In genomic region chrX:56978172-56978571, GRCh38 we compare ENCODE assay signal across 8 cellular contexts.
DNase-seq lines count a peak whose midpoint lies in the region; ATAC-seq and TF ChIP-seq lines count a peak whose summit lies in the region.

No MANE protein-coding gene starts in this region.

- peak; percentile 66 for TF ChIP-seq CTCF in OCI-LY3 (IDR thresholded peaks at IDR 0.05; ENCODE audit: low read depth, low read length)

- H4K20me1 ChIP-seq in OCI-LY3 (ENCODE audit: insufficient read depth, low read length), result no peaks in the 10 kb centered on the region

- H3K9ac ChIP-seq in OCI-LY3 (ENCODE audit: low read length) (no peak overlapping the region), adipocyte (ENCODE audit: low read length) (no peak overlapping the region)

- no peak overlapping the region for H2AFZ ChIP-seq in OCI-LY3 (ENCODE audit: low read depth, low read length)

- peak; percentile 25 for DNase-seq in SIG-M5 treated with dmso at 0.1 percent for 504 hours (lab: John Stamatoyannopoulos, UW; ENCODE audit: unreplicated experiment)
- DNase-seq in SIG-M5 (lab: John Stamatoyannopoulos, UW), result no peak
- DNase-seq in adipocyte (ENCODE audit: low read depth), result peak; percentile 58
- DNase-seq in iPS DF 19.7 (ENCODE audit: low read depth, low spot score), result peak; percentile 9
- DNase-seq in stimulated activated CD4-positive, alpha-beta T cell treated with anti-CD3 and anti-CD28 coated beads, Interleukin-4, amount 100 ng/mL, for 24 hours, result peak; percentile 34

- ATAC-seq in GM21390 (IDR thresholded peaks at IDR 0.05; ENCODE audit: unreplicated experiment) (peak; percentile 94), HG03571 (IDR thresholded peaks at IDR 0.05; ENCODE audit: unreplicated experiment) (peak; percentile 92)

- H3K4me1 ChIP-seq in OCI-LY3 (ENCODE audit: low read length), result peaks cover 11% of the 10 kb centered on the region
- H3K4me1 ChIP-seq in adipocyte (ENCODE audit: control insufficient read depth, insufficient read depth, low read length), result no peaks in the 10 kb centered on the region

- H3K4me2 ChIP-seq in OCI-LY3 (ENCODE audit: low read length), result no peak overlapping the region

- no peaks in the 10 kb centered on the region for H3K9me3 ChIP-seq in OCI-LY3 (ENCODE audit: insufficient read depth, low read length)
- no peaks in the 10 kb centered on the region for H3K9me3 ChIP-seq in adipocyte (ENCODE audit: control insufficient read depth, low read length)

- H3K27ac ChIP-seq in OCI-LY3 (ENCODE audit: low read length), result no peak overlapping the region

- no peaks in the 10 kb centered on the region for H3K27me3 ChIP-seq in OCI-LY3 (ENCODE audit: low read depth, low read length)
- peaks cover 5% of the 10 kb centered on the region for H3K27me3 ChIP-seq in adipocyte (replicated peaks; ENCODE audit: control insufficient read depth, insufficient read depth, low read length)

- H3K4me3 ChIP-seq in OCI-LY3 (ENCODE audit: low read length) (no peak overlapping the region), adipocyte (ENCODE audit: low read length) (no peak overlapping the region)

- H3K79me2 ChIP-seq in OCI-LY3 (ENCODE audit: low read length), result no peaks in the 10 kb centered on the region

- H3K36me3 ChIP-seq in OCI-LY3 (replicated peaks; ENCODE audit: low read depth, low read length) (no peaks in the 10 kb centered on the region), adipocyte (ENCODE audit: control insufficient read depth, insufficient read depth, low read length, severe bottlenecking) (peaks cover 31% of the 10 kb centered on the region)
